In the genomic region with DNA sequence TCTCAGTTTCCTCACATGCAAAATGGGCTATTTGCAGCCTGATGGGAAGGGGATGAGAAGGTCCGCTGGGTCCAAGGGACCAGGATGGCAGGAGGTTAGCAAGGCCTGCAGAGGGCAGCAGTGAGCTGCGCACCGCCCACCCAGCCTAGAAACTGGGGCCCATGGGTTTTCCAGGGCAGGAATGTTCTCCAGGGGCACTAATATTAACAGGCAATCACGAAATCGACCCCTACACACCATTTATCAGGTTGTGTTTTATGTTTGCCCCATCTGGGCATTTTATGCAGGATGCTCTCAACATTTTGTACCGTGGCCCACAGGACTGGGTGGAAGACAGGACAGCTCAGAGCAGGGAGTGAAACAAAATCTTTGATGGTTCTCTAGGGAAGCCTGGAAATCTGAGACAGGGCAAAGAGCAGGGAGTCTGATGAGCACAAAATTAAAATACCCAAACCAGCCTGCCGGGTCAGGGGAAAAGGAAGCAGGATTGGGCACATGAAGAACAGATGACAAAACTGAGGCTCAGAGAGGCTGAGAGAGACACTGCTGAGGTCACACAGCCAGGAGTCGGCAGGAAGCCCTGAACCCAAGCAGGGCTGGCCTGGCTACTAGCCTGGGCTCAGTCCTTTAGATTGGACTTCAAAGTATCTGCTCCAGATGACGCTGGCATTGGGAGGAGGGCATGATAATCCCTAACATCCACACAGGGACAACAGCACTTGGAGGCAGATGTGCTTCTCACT, we compare ENCODE assay signal across 1 cellular context.
TF ChIP-seq lines count a peak whose summit lies in the region.

No MANE protein-coding gene starts in this region.

TF ChIP-seq in GM23338, 12 proteins besides CTCF, POLR2A, EP300 and RAD21:
- TF ChIP-seq, protein P1, sequence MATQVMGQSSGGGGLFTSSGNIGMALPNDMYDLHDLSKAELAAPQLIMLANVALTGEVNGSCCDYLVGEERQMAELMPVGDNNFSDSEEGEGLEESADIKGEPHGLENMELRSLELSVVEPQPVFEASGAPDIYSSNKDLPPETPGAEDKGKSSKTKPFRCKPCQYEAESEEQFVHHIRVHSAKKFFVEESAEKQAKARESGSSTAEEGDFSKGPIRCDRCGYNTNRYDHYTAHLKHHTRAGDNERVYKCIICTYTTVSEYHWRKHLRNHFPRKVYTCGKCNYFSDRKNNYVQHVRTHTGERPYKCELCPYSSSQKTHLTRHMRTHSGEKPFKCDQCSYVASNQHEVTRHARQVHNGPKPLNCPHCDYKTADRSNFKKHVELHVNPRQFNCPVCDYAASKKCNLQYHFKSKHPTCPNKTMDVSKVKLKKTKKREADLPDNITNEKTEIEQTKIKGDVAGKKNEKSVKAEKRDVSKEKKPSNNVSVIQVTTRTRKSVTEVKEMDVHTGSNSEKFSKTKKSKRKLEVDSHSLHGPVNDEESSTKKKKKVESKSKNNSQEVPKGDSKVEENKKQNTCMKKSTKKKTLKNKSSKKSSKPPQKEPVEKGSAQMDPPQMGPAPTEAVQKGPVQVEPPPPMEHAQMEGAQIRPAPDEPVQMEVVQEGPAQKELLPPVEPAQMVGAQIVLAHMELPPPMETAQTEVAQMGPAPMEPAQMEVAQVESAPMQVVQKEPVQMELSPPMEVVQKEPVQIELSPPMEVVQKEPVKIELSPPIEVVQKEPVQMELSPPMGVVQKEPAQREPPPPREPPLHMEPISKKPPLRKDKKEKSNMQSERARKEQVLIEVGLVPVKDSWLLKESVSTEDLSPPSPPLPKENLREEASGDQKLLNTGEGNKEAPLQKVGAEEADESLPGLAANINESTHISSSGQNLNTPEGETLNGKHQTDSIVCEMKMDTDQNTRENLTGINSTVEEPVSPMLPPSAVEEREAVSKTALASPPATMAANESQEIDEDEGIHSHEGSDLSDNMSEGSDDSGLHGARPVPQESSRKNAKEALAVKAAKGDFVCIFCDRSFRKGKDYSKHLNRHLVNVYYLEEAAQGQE (IDR thresholded peaks at IDR 0.05; ENCODE audit: unreplicated experiment): no peak
- TF ChIP-seq, protein P2, sequence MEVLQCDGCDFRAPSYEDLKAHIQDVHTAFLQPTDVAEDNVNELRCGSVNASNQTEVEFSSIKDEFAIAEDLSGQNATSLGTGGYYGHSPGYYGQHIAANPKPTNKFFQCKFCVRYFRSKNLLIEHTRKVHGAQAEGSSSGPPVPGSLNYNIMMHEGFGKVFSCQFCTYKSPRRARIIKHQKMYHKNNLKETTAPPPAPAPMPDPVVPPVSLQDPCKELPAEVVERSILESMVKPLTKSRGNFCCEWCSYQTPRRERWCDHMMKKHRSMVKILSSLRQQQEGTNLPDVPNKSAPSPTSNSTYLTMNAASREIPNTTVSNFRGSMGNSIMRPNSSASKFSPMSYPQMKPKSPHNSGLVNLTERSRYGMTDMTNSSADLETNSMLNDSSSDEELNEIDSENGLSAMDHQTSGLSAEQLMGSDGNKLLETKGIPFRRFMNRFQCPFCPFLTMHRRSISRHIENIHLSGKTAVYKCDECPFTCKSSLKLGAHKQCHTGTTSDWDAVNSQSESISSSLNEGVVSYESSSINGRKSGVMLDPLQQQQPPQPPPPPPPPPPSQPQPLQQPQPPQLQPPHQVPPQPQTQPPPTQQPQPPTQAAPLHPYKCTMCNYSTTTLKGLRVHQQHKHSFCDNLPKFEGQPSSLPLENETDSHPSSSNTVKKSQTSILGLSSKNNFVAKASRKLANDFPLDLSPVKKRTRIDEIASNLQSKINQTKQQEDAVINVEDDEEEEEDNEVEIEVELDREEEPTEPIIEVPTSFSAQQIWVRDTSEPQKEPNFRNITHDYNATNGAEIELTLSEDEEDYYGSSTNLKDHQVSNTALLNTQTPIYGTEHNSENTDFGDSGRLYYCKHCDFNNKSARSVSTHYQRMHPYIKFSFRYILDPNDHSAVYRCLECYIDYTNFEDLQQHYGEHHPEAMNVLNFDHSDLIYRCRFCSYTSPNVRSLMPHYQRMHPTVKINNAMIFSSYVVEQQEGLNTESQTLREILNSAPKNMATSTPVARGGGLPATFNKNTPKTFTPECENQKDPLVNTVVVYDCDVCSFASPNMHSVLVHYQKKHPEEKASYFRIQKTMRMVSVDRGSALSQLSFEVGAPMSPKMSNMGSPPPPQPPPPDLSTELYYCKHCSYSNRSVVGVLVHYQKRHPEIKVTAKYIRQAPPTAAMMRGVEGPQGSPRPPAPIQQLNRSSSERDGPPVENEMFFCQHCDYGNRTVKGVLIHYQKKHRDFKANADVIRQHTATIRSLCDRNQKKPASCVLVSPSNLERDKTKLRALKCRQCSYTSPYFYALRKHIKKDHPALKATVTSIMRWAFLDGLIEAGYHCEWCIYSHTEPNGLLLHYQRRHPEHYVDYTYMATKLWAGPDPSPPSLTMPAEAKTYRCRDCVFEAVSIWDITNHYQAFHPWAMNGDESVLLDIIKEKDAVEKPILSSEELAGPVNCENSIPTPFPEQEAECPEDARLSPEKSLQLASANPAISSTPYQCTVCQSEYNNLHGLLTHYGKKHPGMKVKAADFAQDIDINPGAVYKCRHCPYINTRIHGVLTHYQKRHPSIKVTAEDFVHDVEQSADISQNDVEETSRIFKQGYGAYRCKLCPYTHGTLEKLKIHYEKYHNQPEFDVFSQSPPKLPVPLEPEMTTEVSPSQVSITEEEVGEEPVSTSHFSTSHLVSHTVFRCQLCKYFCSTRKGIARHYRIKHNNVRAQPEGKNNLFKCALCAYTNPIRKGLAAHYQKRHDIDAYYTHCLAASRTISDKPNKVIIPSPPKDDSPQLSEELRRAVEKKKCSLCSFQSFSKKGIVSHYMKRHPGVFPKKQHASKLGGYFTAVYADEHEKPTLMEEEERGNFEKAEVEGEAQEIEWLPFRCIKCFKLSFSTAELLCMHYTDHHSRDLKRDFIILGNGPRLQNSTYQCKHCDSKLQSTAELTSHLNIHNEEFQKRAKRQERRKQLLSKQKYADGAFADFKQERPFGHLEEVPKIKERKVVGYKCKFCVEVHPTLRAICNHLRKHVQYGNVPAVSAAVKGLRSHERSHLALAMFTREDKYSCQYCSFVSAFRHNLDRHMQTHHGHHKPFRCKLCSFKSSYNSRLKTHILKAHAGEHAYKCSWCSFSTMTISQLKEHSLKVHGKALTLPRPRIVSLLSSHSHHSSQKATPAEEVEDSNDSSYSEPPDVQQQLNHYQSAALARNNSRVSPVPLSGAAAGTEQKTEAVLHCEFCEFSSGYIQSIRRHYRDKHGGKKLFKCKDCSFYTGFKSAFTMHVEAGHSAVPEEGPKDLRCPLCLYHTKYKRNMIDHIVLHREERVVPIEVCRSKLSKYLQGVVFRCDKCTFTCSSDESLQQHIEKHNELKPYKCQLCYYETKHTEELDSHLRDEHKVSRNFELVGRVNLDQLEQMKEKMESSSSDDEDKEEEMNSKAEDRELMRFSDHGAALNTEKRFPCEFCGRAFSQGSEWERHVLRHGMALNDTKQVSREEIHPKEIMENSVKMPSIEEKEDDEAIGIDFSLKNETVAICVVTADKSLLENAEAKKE (CRISPR knock-in tag; IDR thresholded peaks at IDR 0.05): no peak
- TF ChIP-seq EZH2phosphoT487 (IDR thresholded peaks at IDR 0.05; ENCODE audit: unreplicated experiment) (no peak), NANOG (IDR thresholded peaks at IDR 0.05; ENCODE audit: borderline replicate concordance) (no peak)
- TF ChIP-seq, protein P3, sequence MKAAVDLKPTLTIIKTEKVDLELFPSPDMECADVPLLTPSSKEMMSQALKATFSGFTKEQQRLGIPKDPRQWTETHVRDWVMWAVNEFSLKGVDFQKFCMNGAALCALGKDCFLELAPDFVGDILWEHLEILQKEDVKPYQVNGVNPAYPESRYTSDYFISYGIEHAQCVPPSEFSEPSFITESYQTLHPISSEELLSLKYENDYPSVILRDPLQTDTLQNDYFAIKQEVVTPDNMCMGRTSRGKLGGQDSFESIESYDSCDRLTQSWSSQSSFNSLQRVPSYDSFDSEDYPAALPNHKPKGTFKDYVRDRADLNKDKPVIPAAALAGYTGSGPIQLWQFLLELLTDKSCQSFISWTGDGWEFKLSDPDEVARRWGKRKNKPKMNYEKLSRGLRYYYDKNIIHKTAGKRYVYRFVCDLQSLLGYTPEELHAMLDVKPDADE (IDR thresholded peaks at IDR 0.05): no peak
TF ChIP-seq in GM23338: peak in this region for 0.
